In genomic region chr2:53561155-53561554, GRCh38 we compare ENCODE assay signal across 32 cellular contexts.
"Had no signal": no experiment of that assay in that cellular context is flagged by ENCODE, and none has a peak within 500 bp of the region (broad histone marks: within the 10 kb centered on the region; RNA-seq: fewer than 3 reads in every experiment).

No MANE protein-coding gene starts in this region.

- ATAC-seq: activated CD8-positive, alpha-beta T cell treated with anti-CD3 and anti-CD28 coated beads for 36 hours; activated naive CD4-positive, alpha-beta T cell treated with anti-CD3 and anti-CD28 coated beads, Interleukin-2, amount 50 U/mL, for 72 hours; activated T-cell treated with anti-CD3 and anti-CD28 coated beads, Interleukin-2, amount 50 U/mL, for 4 hours; activated T-cell treated with anti-CD3 and anti-CD28 coated beads, Interleukin-2, amount 50 U/mL, for 72 hours; activated T-helper 17 cell treated with anti-CD3 and anti-CD28 coated beads, Interleukin-2, amount 50 U/mL, for 72 hours; body of pancreas; T-helper 17 cell had no signal

- DNase-seq: activated B cell treated with CpG ODN at 0.5 μM for 24 hours; activated CD4-positive, alpha-beta memory T cell treated with anti-CD3 and anti-CD28 coated beads for 36 hours; activated CD4-positive, alpha-beta T cell treated with anti-CD3 and anti-CD28 coated beads for 4 hours; activated CD4-positive, alpha-beta T cell treated with anti-CD3 and anti-CD28 coated beads, Interleukin-2, amount 10 ng/mL, durations not matched to agents 24 days and 14 days; activated CD4-positive, alpha-beta T cell treated with anti-CD3 and anti-CD28 coated beads, Interleukin-2, amount 50 U/mL, for 1 hour; activated CD4-positive, alpha-beta T cell treated with anti-CD3 and anti-CD28 coated beads, Interleukin-2, amount 50 U/mL, for 4 hours; activated CD4-positive, CD25-positive, alpha-beta regulatory T cell treated with anti-CD3 and anti-CD28 coated beads, Interleukin-2, amount 50 U/mL, for 72 hours; activated CD8-positive, alpha-beta memory T cell treated with anti-CD3 and anti-CD28 coated beads, Interleukin-2, amount 50 U/mL, for 4 hours; activated CD8-positive, alpha-beta T cell treated with anti-CD3 and anti-CD28 coated beads for 36 hours; activated effector memory CD4-positive, alpha-beta T cell treated with anti-CD3 and anti-CD28 coated beads, Interleukin-2, amount 50 U/mL, for 16 hours; activated gamma-delta T cell treated with Interleukin-2 at 50 U/mL for 16 hours; activated naive CD4-positive, alpha-beta T cell; activated naive CD4-positive, alpha-beta T cell treated with anti-CD3 and anti-CD28 coated beads for 36 hours; activated naive CD4-positive, alpha-beta T cell treated with anti-CD3 and anti-CD28 coated beads, Interleukin-2, amount 50 U/mL, for 16 hours; activated naive CD8-positive, alpha-beta T cell treated with anti-CD3 and anti-CD28 coated beads for 36 hours; activated T-cell treated with anti-CD3 and anti-CD28 coated beads for 4 hours; activated T-cell treated with anti-CD3 and anti-CD28 coated beads, Interleukin-2, amount 50 U/mL, for 1 hour; activated T-cell treated with anti-CD3 and anti-CD28 coated beads, Interleukin-2, amount 50 U/mL, for 4 hours; activated T-cell treated with anti-CD3 and anti-CD28 coated beads, Interleukin-2, amount 50 U/mL, for 72 hours; adrenal gland; amniotic stem cell; aorta; body of pancreas; brain microvascular endothelial cell; central memory CD4-positive, alpha-beta T cell; T-helper 17 cell had no signal

- H3K4me3 ChIP-seq: adrenal gland, body of pancreas, breast epithelium had no signal

- H3K36me3 ChIP-seq: adrenal gland, brain microvascular endothelial cell, breast epithelium had no signal

- FAIRE-seq: astrocyte, TTC549 had no signal

- H3K9me3 ChIP-seq: adrenal gland had no signal

- H3K4me1 ChIP-seq: adrenal gland, body of pancreas, breast epithelium had no signal

- H3K27me3 ChIP-seq: adrenal gland, body of pancreas, brain microvascular endothelial cell, breast epithelium had no signal

- H3K27ac ChIP-seq: adrenal gland, body of pancreas, brain microvascular endothelial cell, breast epithelium, VCaP had no signal
